Comparison of ENCODE assay signal across 12 cellular contexts in the genomic region with DNA sequence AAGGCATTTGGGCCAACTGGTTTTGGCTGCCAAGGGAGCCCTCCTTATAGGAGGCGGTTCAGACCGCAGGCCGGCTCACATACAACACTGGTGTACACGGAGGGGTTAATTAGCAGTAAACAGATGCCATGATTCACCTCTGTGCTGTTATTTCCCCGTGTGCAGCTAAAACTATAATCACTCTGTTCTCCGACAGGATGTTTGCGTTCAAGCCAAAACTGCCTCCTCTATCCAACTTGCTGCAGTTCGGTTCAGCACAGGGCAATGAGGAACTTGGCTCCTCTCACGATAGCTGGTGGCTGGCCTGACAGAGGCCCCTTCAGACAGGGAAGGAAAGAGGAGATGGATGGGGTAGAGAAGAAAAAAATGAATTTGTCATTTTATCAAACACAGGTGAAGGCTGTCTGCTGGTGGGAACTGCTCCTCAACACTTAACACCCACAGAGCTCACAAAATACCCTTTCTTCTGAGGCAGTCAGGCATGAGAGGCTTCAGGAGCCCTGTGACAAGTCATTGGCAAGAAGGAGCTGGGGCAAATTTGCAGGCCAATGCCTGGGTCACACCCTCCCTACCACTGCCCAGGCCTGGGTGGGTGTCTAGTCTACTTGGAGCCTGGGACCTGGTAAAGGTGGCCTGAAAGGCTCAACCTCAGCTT. TPM values are rescaled to one million over a fixed set of nuclear protein-coding genes. Genes with fewer than 3 reads are reported as not detected.
DNase-seq lines count a peak whose midpoint lies in the region; ATAC-seq and TF ChIP-seq lines count a peak whose summit lies in the region.
"Had no signal": no experiment of that assay in that cellular context is flagged by ENCODE, and none has a peak within 500 bp of the region (broad histone marks: within the 10 kb centered on the region; RNA-seq: fewer than 3 reads in every experiment).

No MANE protein-coding gene starts in this region.

- no peak for TF ChIP-seq CTCF in coronary artery (IDR thresholded peaks at IDR 0.05)

- H3K27ac ChIP-seq in coronary artery (peak overlapping the region; percentile 52 to 72), rectal smooth muscle tissue (ENCODE audit: low read depth, low read length) (peak overlapping the region; percentile 38)

- H3K36me3 ChIP-seq in rectal smooth muscle tissue (ENCODE audit: control insufficient read depth, insufficient read depth, low read length): no peaks in the 10 kb centered on the region

- DNase-seq in H4 (ENCODE audit: low spot score): peak; percentile 81
- peak; percentile 42 for DNase-seq in NCI-H526 treated with DMSO at 0.1 percent for 48 hours (lab: John Stamatoyannopoulos, UW)
- no peak for DNase-seq in coronary artery (ENCODE audit: low spot score)
- DNase-seq in NCI-H1694 (lab: John Stamatoyannopoulos, UW): no peak
- DNase-seq in inferior parietal cortex (ENCODE audit: extremely low spot score): no peak
- no peak for DNase-seq in activated CD4-positive, alpha-beta T cell treated with anti-CD3 and anti-CD28 coated beads for 48 hours
- DNase-seq: central memory CD4-positive, alpha-beta T cell; NCI-H1092; NCI-H82; right cardiac atrium had no signal

- no peak for ATAC-seq in HG02763 (IDR thresholded peaks at IDR 0.05; ENCODE audit: unreplicated experiment)
- ATAC-seq: right cardiac atrium had no signal

- peaks cover 24% of the 10 kb centered on the region for H3K4me1 ChIP-seq in rectal smooth muscle tissue (ENCODE audit: control insufficient read depth, insufficient read depth, low read length)

- no peak overlapping the region for H3K9ac ChIP-seq in rectal smooth muscle tissue (ENCODE audit: low read length)

- H3K27me3 ChIP-seq in rectal smooth muscle tissue (ENCODE audit: control insufficient read depth, insufficient read depth, low read length): no peaks in the 10 kb centered on the region

- H3K4me3 ChIP-seq in coronary artery: no peak overlapping the region
- no peak overlapping the region for H3K4me3 ChIP-seq in rectal smooth muscle tissue (ENCODE audit: low read length)

RNA-seq across cellular contexts. Expression of gene KCNMA1, which starts 24.0 kb away (rescaled TPM):
- total RNA-seq in H4 (2014; rRNA removed; shearing (Covaris generic)): 8.0 and 8.4 TPM in 2 replicates

Comparison
In these comparisons a context has a peak if more than half of its experiments do, and no peak if none do; other contexts are left out.
1. DNase-seq: peak in H4 (single experiment) and NCI-H526 treated with DMSO at 0.1 percent for 48 hours (single experiment); none in coronary artery (single experiment), NCI-H1694 (single experiment), inferior parietal cortex (single experiment) and activated CD4-positive, alpha-beta T cell treated with anti-CD3 and anti-CD28 coated beads for 48 hours (single experiment).